ENCODE assay signal across 9 cellular contexts in genomic region chr10:22010973-22011408, GRCh38. TPM values are rescaled to one million over a fixed set of nuclear protein-coding genes. Genes with fewer than 3 reads are reported as not detected.
DNase-seq lines count a peak whose midpoint lies in the region; ATAC-seq and TF ChIP-seq lines count a peak whose summit lies in the region.
"Had no signal": no experiment of that assay in that cellular context is flagged by ENCODE, and none has a peak within 500 bp of the region (broad histone marks: within the 10 kb centered on the region; RNA-seq: fewer than 3 reads in every experiment).

No MANE protein-coding gene starts in this region.

- in situ Hi-C loops in Caki2 (cut with HindIII; ENCODE audit: low pct_unique_long_range_greater_than_20kb, low sequenced_read_pairs), result no loop called here

- H3F3A ChIP-seq in neural cell (ENCODE audit: insufficient read depth, low read length, poor library complexity, severe bottlenecking), result no peaks in the 10 kb centered on the region

- H3K9me3 ChIP-seq in breast epithelium (no peaks in the 10 kb centered on the region), neural cell (ENCODE audit: low read length) (no peaks in the 10 kb centered on the region)

- no peak overlapping the region for H3K4me2 ChIP-seq in neural cell (ENCODE audit: low read length)

- H3K27me3 ChIP-seq in breast epithelium (no peaks in the 10 kb centered on the region), neural cell (ENCODE audit: insufficient read depth, low read depth, low read length) (no peaks in the 10 kb centered on the region)

- ATAC-seq in GM18511 (IDR thresholded peaks at IDR 0.05; ENCODE audit: unreplicated experiment), result no peak
- ATAC-seq in HG03280 (IDR thresholded peaks at IDR 0.05; ENCODE audit: unreplicated experiment), result no peak
- no peak for ATAC-seq in GM18909 (IDR thresholded peaks at IDR 0.05; ENCODE audit: poor library complexity, unreplicated experiment)

- H3K79me2 ChIP-seq in neural cell (replicated peaks; ENCODE audit: insufficient read depth, low read length), result no peaks in the 10 kb centered on the region

- intact Hi-C loops in breast epithelium (cut with DNase I; ENCODE audit: low total_unique reads), result no loop called here

- H3K27ac ChIP-seq in breast epithelium (no peak overlapping the region), neural cell (ENCODE audit: low read length) (no peak overlapping the region)

- peak; percentile 11 for DNase-seq in Caki2 (ENCODE audit: low read depth)
- peak; percentile 38 for DNase-seq in KG1 (lab: John Stamatoyannopoulos, UW)
- DNase-seq in breast epithelium (ENCODE audit: low spot score in 2 of 2), result no peak
- DNase-seq: NCI-H1436; stimulated activated CD4-positive, alpha-beta T cell treated with anti-CD3 and anti-CD28 coated beads, Interleukin-4, amount 100 ng/mL, for 1 hour had no signal

- H3K4me1 ChIP-seq in breast epithelium, result no peaks in the 10 kb centered on the region

- no peaks in the 10 kb centered on the region for H3K9me2 ChIP-seq in neural cell (ENCODE audit: insufficient read depth, low read length)

- TF ChIP-seq CTCF in breast epithelium (IDR thresholded peaks at IDR 0.05) (peak; percentile 34 to 44 (median 34)), neural cell (IDR thresholded peaks at IDR 0.05; ENCODE audit: poor library complexity, severe bottlenecking) (peak; percentile 44)

- H4K20me1 ChIP-seq in neural cell (ENCODE audit: insufficient read depth), result no peaks in the 10 kb centered on the region

- no peak for TF ChIP-seq POLR2A in breast epithelium (IDR thresholded peaks at IDR 0.05)

- H3K4me3 ChIP-seq in breast epithelium (no peak overlapping the region), neural cell (ENCODE audit: low read length) (no peak overlapping the region)

- no peak for TF ChIP-seq RAD21 in neural cell (conservative IDR thresholded peaks at IDR 0.05)

- no peak overlapping the region for H3K9ac ChIP-seq in neural cell (ENCODE audit: low read length)

- H3K36me3 ChIP-seq in breast epithelium (no peaks in the 10 kb centered on the region), neural cell (ENCODE audit: insufficient read depth, low read length) (no peaks in the 10 kb centered on the region)

- no peak overlapping the region for H2AFZ ChIP-seq in neural cell (ENCODE audit: low read depth, low read length)

- TF ChIP-seq EP300 in neural cell (conservative IDR thresholded peaks at IDR 0.05; ENCODE audit: poor library complexity, severe bottlenecking), result no peak

TF ChIP-seq in neural cell, 6 proteins besides CTCF, POLR2A, EP300 and RAD21:
- no peak for TF ChIP-seq TAF1 (IDR thresholded peaks at IDR 0.05; ENCODE audit: low read depth)
- TF ChIP-seq SMC3 (conservative IDR thresholded peaks at IDR 0.05; ENCODE audit: poor library complexity), result peak; percentile 45

RNA-seq across cellular contexts. Expression of gene DNAJC1, which starts 7.5 kb away (rescaled TPM):
- 51.6 and 64.0 TPM in 2 replicates for total RNA-seq in Caki2 (2014; rRNA removed; shearing (Covaris generic); ENCODE audit: low replicate concordance)
- total RNA-seq in breast epithelium, result 10 to 100 TPM; 63.7 to 93.0 (median 92.1) TPM
- 15.9 and 16.0 TPM in 2 replicates for polyA plus RNA-seq in neural cell
- 30.2 TPM in 2 replicates for polyA minus RNA-seq in neural cell

Comparison
In these comparisons a context has a peak if more than half of its experiments do, and no peak if none do; other contexts are left out.
1. DNase-seq: peak in Caki2 (single experiment) and KG1 (single experiment); none in breast epithelium (0 of 2).